Comparison of ENCODE assay signal across 1 cellular context in the genomic region with DNA sequence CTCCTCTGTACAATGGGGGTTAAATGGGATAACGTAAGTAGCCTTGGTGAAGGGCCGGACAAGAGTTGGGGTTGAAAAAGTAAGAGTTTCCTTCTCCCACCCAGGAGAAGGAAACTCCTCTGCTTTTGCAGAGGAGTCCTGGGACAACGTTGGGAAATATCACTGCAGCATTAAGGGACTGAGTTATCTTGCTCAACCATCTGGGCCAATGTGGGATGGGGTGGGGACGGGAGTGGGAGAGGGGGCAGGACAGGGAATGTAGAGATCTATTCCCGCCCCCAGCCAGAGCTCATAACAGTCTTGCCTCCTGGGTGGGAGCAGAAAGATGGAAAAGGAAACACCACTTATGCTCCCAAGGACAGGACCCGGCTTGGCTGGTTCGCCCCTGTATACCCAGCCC.
TF ChIP-seq lines count a peak whose summit lies in the region.

No MANE protein-coding gene starts in this region.

TF ChIP-seq in HEK293, 187 proteins besides CTCF, POLR2A, EP300 and RAD21 (continued from another document):
- no peak for TF ChIP-seq MYNN (tag by site-specific recombination; IDR thresholded peaks at IDR 0.05; ENCODE audit: borderline replicate concordance)
